Comparison of ENCODE assay signal across 9 cellular contexts in genomic region chr12:113030875-113031525, GRCh38. TPM values are rescaled to one million over a fixed set of nuclear protein-coding genes. Genes with fewer than 3 reads are reported as not detected.
DNase-seq lines count a peak whose midpoint lies in the region; ATAC-seq and TF ChIP-seq lines count a peak whose summit lies in the region.
"Had no signal": no experiment of that assay in that cellular context is flagged by ENCODE, and none has a peak within 500 bp of the region (broad histone marks: within the 10 kb centered on the region; RNA-seq: fewer than 3 reads in every experiment).

No MANE protein-coding gene starts in this region.

- no peak overlapping the region for H2BK12ac ChIP-seq in mesenchymal stem cell (ENCODE audit: low read length in 2 of 2)

- WGBS in endodermal cell (ENCODE audit: insufficient coverage in 1 of 2, insufficient read length in 1 of 2), 2 experiments: 5 to 21% methylated on average over 4 to 9 of the region's 9 CpGs
- WGBS in mesenchymal stem cell: 6% methylated on average over 6 of the region's 9 CpGs

- H3K36me3 ChIP-seq in Karpas-422 (ENCODE audit: insufficient read depth, low read length) (no peaks in the 10 kb centered on the region), Panc1 (ENCODE audit: control insufficient read depth, insufficient read depth, low read length) (no peaks in the 10 kb centered on the region), endodermal cell (ENCODE audit: control insufficient read depth, insufficient read depth, low read length) (no peaks in the 10 kb centered on the region), mesenchymal stem cell (ENCODE audit: control insufficient read depth in 1 of 2, insufficient read depth in 2 of 2, low read depth in 1 of 2, low read length in 2 of 2) (no peaks in the 10 kb centered on the region)

- POLR2A ChIA-PET in Panc1 (lab: Charles Lee): no interaction called here

- no peaks in the 10 kb centered on the region for H3K36me3 Mint-ChIP-seq in endodermal cell (ENCODE audit: low read depth)

- H3K27ac Mint-ChIP-seq in endodermal cell: no peak overlapping the region

- intact Hi-C loops in Panc1 (cut with micrococcal nuclease; ENCODE audit: unreplicated experiment): loop anchor here (1.0 kb wide), 1 partner anchor 38 kb away; no protein-coding TSS in a partner anchor

- no peaks in the 10 kb centered on the region for H3K79me2 ChIP-seq in Karpas-422 (ENCODE audit: low read length)

- H3K4ac ChIP-seq in mesenchymal stem cell (ENCODE audit: low read depth in 1 of 2, low read length in 2 of 2): no peak overlapping the region

- no peak overlapping the region for H2AFZ ChIP-seq in Karpas-422 (ENCODE audit: low read length)
- H2AFZ ChIP-seq in mesenchymal stem cell (ENCODE audit: low read depth, low read length): no peak overlapping the region

- peak; percentile 82 for TF ChIP-seq CTCF in Panc1 (IDR thresholded peaks at IDR 0.05)
- TF ChIP-seq CTCF in endodermal cell (conservative IDR thresholded peaks at IDR 0.05): peak; percentile 85

- H3K27ac ChIP-seq in Karpas-422 (ENCODE audit: low read length): no peak overlapping the region
- H3K27ac ChIP-seq in Panc1 (ENCODE audit: low read length): no peak overlapping the region
- no peak overlapping the region for H3K27ac ChIP-seq in endodermal cell (ENCODE audit: low read depth, low read length)
- no peak overlapping the region for H3K27ac ChIP-seq in mesenchymal stem cell (ENCODE audit: low read length, poor library complexity, severe bottlenecking)

- H3K27me3 ChIP-seq in Karpas-422 (ENCODE audit: low read length): no peaks in the 10 kb centered on the region
- H3K27me3 ChIP-seq in Panc1 (ENCODE audit: control insufficient read depth, insufficient read depth, low read length): peaks cover 3% of the 10 kb centered on the region; the same call in 1 of the 2 replicates
- peaks cover 41% of the 10 kb centered on the region for H3K27me3 ChIP-seq in endodermal cell (ENCODE audit: control insufficient read depth, insufficient read depth, low read length, poor library complexity, severe bottlenecking)
- peaks cover 3 to 16% of the 10 kb centered on the region in 2 experiments for H3K27me3 ChIP-seq in mesenchymal stem cell (ENCODE audit: control insufficient read depth in 1 of 2, insufficient read depth in 1 of 2, low read length in 2 of 2)

- H4K8ac ChIP-seq in mesenchymal stem cell (ENCODE audit: low read length): no peak overlapping the region

- H2BK120ac ChIP-seq in mesenchymal stem cell (ENCODE audit: low read depth, low read length): no peak overlapping the region

- H3K14ac ChIP-seq in mesenchymal stem cell (ENCODE audit: low read length in 2 of 2): no peak overlapping the region

- BruUV-seq in Panc1 (replicated peaks; lab: Mats Ljungman, UMichigan): no TSS peak

- H3K9me3 Mint-ChIP-seq in endodermal cell: peaks cover 25% of the 10 kb centered on the region

- H3K4me3 ChIP-seq in Karpas-422 (ENCODE audit: low read length) (no peak overlapping the region), Panc1 (ENCODE audit: low read depth in 2 of 2, low read length in 2 of 2) (no peak overlapping the region), endodermal cell (ENCODE audit: low read length) (no peak overlapping the region), mesenchymal stem cell (ENCODE audit: insufficient read depth in 1 of 2, low read depth in 1 of 2, low read length in 2 of 2) (no peak overlapping the region)

- in situ Hi-C loops in Panc1 (cut with HindIII; ENCODE audit: low pct_unique_long_range_greater_than_20kb, low sequenced_read_pairs): no loop called here

- H3K4me2 ChIP-seq in Karpas-422 (ENCODE audit: low read depth, low read length, poor library complexity, severe bottlenecking) (no peak overlapping the region), mesenchymal stem cell (ENCODE audit: low read length, poor library complexity, severe bottlenecking) (peak overlapping the region; percentile 13)

- ATAC-seq in Panc1: peak; percentile 80
- ATAC-seq in GM18498 (IDR thresholded peaks at IDR 0.05; ENCODE audit: unreplicated experiment): no peak
- ATAC-seq in HG02870 (IDR thresholded peaks at IDR 0.05; ENCODE audit: unreplicated experiment): no peak

- no peaks in the 10 kb centered on the region for H4K20me1 ChIP-seq in Karpas-422 (ENCODE audit: insufficient read depth, low read depth, low read length)

- H3K4me1 ChIP-seq in Karpas-422 (ENCODE audit: low read length) (peaks cover under 1% of the 10 kb centered on the region; the same call in 1 of the 2 replicates), Panc1 (ENCODE audit: control insufficient read depth, insufficient read depth, low read length) (no peaks in the 10 kb centered on the region), endodermal cell (ENCODE audit: control insufficient read depth, insufficient read depth, low read length) (no peaks in the 10 kb centered on the region), mesenchymal stem cell (ENCODE audit: control insufficient read depth, insufficient read depth, low read depth, low read length) (no peaks in the 10 kb centered on the region)

- peak; percentile 93 for DNase-seq in DMS53 (lab: John Stamatoyannopoulos, UW)
- peak; percentile 78 for DNase-seq in Karpas-422
- DNase-seq in Panc1 (ENCODE audit: low read depth, low spot score): no peak
- DNase-seq in endodermal cell: peak; percentile 89
- peak; percentile 72 for DNase-seq in mesenchymal stem cell
- no peak for DNase-seq in NCI-H128 (lab: John Stamatoyannopoulos, UW; ENCODE audit: unreplicated experiment)

- H3K18ac ChIP-seq in mesenchymal stem cell (ENCODE audit: low read depth in 1 of 2, low read length in 2 of 2): no peak overlapping the region

- no peaks in the 10 kb centered on the region for H3K9me2 ChIP-seq in Karpas-422 (replicated peaks; ENCODE audit: insufficient read depth, low read length)

- peaks cover 2% of the 10 kb centered on the region for H3K4me1 Mint-ChIP-seq in endodermal cell

- no peaks in the 10 kb centered on the region for H3K9me3 ChIP-seq in Karpas-422 (ENCODE audit: low read length)
- H3K9me3 ChIP-seq in Panc1 (ENCODE audit: control insufficient read depth, insufficient read depth, low read depth, low read length): no peaks in the 10 kb centered on the region
- H3K9me3 ChIP-seq in endodermal cell (ENCODE audit: control insufficient read depth, low read length): peaks cover 11% of the 10 kb centered on the region
- no peaks in the 10 kb centered on the region for H3K9me3 ChIP-seq in mesenchymal stem cell (ENCODE audit: control insufficient read depth, low read length)

- H3K9ac ChIP-seq in Karpas-422 (ENCODE audit: low read length) (no peak overlapping the region), endodermal cell (ENCODE audit: extremely low read depth, low read length, poor library complexity, severe bottlenecking) (no peak overlapping the region), mesenchymal stem cell (ENCODE audit: low read length) (no peak overlapping the region)

- H2BK15ac ChIP-seq in mesenchymal stem cell (ENCODE audit: low read depth, poor library complexity, severe bottlenecking): no peak overlapping the region

- no peak overlapping the region for H3K4me3 Mint-ChIP-seq in endodermal cell

- H3K27me3 Mint-ChIP-seq in endodermal cell (ENCODE audit: insufficient read depth): peaks cover 44% of the 10 kb centered on the region

- no peak overlapping the region for H3K23ac ChIP-seq in mesenchymal stem cell (ENCODE audit: low read length in 2 of 2)

- no peak overlapping the region for H4K91ac ChIP-seq in mesenchymal stem cell (ENCODE audit: low read length)

- no peaks in the 10 kb centered on the region for H3K79me1 ChIP-seq in mesenchymal stem cell (replicated peaks; ENCODE audit: low read length, poor library complexity, severe bottlenecking)

- no peak overlapping the region for H2AK5ac ChIP-seq in mesenchymal stem cell (ENCODE audit: low read length, severe bottlenecking)

- CTCF ChIA-PET in Panc1 (lab: Charles Lee): interaction anchor here (0.5 to 3.5 kb wide), 5 partner anchors 9 to 38 kb away, joined by 3 to 30 read pairs (median 3); no protein-coding TSS in a partner anchor

- no peak overlapping the region for H2BK5ac ChIP-seq in mesenchymal stem cell (ENCODE audit: low read depth, low read length, poor library complexity, severe bottlenecking)

RNA-seq across cellular contexts. Expression of gene DTX1, which starts 25.5 kb away (rescaled TPM):
- total RNA-seq in Karpas-422 (2014; rRNA removed; shearing (Covaris generic); ENCODE audit: low replicate concordance): 227 and 481 TPM in 2 replicates
- total RNA-seq in Panc1 (2021; ENCODE audit: unreplicated experiment): 0.44 TPM
- 1.4 TPM for polyA plus RNA-seq in Panc1 (2012; ENCODE audit: insufficient read length)
- total RNA-seq in endodermal cell: 1 to 10 TPM; 3.3 to 4.9 TPM
- polyA plus RNA-seq in endodermal cell (2013, experiment 1 of 2): 12.4 TPM
- polyA plus RNA-seq in endodermal cell (2013, experiment 2 of 2): 8.3 TPM
- 0.01 TPM for polyA plus RNA-seq in mesenchymal stem cell (2013, experiment 1 of 2)
- not detected for polyA plus RNA-seq in mesenchymal stem cell (2013, experiment 2 of 2)
- total RNA-seq: T-helper 2 cell treated with Interferon-gamma antibody and Interleukin-4, amounts not matched to agents 100 ng/mL and 5 ng/mL, for 36 hours had no signal

RNA-seq across cellular contexts. Expression of gene OAS2, which starts 52.7 kb away (rescaled TPM):
- 3.0 and 6.3 TPM in 2 replicates for total RNA-seq in Karpas-422 (2014; rRNA removed; shearing (Covaris generic); ENCODE audit: low replicate concordance)
- total RNA-seq in Panc1 (2021; ENCODE audit: unreplicated experiment) (2.7 TPM), endodermal cell (not detected)
- 0.73 TPM for polyA plus RNA-seq in Panc1 (2012; ENCODE audit: insufficient read length)
- polyA plus RNA-seq in endodermal cell (2013, experiment 1 of 2): not detected
- polyA plus RNA-seq in endodermal cell (2013, experiment 2 of 2): not detected
- 0.48 TPM for polyA plus RNA-seq in mesenchymal stem cell (2013, experiment 1 of 2)
- polyA plus RNA-seq in mesenchymal stem cell (2013, experiment 2 of 2): 0.41 TPM

Comparison
In these comparisons a context has a peak if more than half of its experiments do, and no peak if none do; other contexts are left out.
1. DNase-seq: peak in DMS53 (single experiment), Karpas-422 (single experiment), endodermal cell (single experiment) and mesenchymal stem cell (single experiment); none in Panc1 (single experiment) and NCI-H128 (single experiment).
2. RNA of gene DTX1, which starts 25.5 kb away (total RNA-seq): 227 to 481 TPM in Karpas-422; 3.3 to 4.9 TPM in endodermal cell and 0.44 TPM in Panc1 (single experiment); every median in the first group is over 10 times any median in the second.